In genomic region chr12:60205500-60205899, GRCh38 we compare ENCODE assay signal across 12 cellular contexts.
A peak's percentile ranks its signal among the peaks of the same experiment; 100 is the strongest.
DNase-seq lines count a peak whose midpoint lies in the region; FAIRE-seq and TF ChIP-seq lines count a peak whose summit lies in the region.
"Had no signal": no experiment of that assay in that cellular context is flagged by ENCODE, and none has a peak within 500 bp of the region (broad histone marks: within the 10 kb centered on the region; RNA-seq: fewer than 3 reads in every experiment).

No MANE protein-coding gene starts in this region.

- no peak overlapping the region for H2AFZ ChIP-seq in mesenchymal stem cell (ENCODE audit: low read depth, low read length)

- H3K9me3 Mint-ChIP-seq in endothelial cell (ENCODE audit: unreplicated experiment): no peaks in the 10 kb centered on the region

- no peaks in the 10 kb centered on the region for H3K27me3 ChIP-seq in bronchial epithelial cell (ENCODE audit: control insufficient read depth, insufficient read depth, low read length)
- H3K27me3 ChIP-seq in mesenchymal stem cell (ENCODE audit: control insufficient read depth in 1 of 2, insufficient read depth in 1 of 2, low read length in 2 of 2): no peaks in the 10 kb centered on the region
- H3K27me3 ChIP-seq: right atrium auricular region had no signal

- H4K91ac ChIP-seq in mesenchymal stem cell (ENCODE audit: low read length): no peak overlapping the region

- no peak overlapping the region for H2BK12ac ChIP-seq in mesenchymal stem cell (ENCODE audit: low read length in 2 of 2)

- H3K4me2 ChIP-seq in mesenchymal stem cell (ENCODE audit: low read length, poor library complexity, severe bottlenecking): no peak overlapping the region

- no peak overlapping the region for H3K27ac ChIP-seq in mesenchymal stem cell (ENCODE audit: low read length, poor library complexity, severe bottlenecking)
- H3K27ac ChIP-seq: right atrium auricular region had no signal

- no peak overlapping the region for H3K4me3 Mint-ChIP-seq in endothelial cell (ENCODE audit: unreplicated experiment)

- H3K36me3 ChIP-seq in bronchial epithelial cell (ENCODE audit: control insufficient read depth, insufficient read depth, low read length) (no peaks in the 10 kb centered on the region), mesenchymal stem cell (ENCODE audit: control insufficient read depth in 1 of 2, insufficient read depth in 2 of 2, low read depth in 1 of 2, low read length in 2 of 2) (no peaks in the 10 kb centered on the region)
- H3K36me3 ChIP-seq: HAP-1, right atrium auricular region had no signal

- in situ Hi-C loops in G401 (cut with HindIII; ENCODE audit: low sequenced_read_pairs): no loop called here

- H3K18ac ChIP-seq in mesenchymal stem cell (ENCODE audit: low read depth in 1 of 2, low read length in 2 of 2): no peak overlapping the region

- H3K4me1 ChIP-seq in mesenchymal stem cell (ENCODE audit: control insufficient read depth, insufficient read depth, low read depth, low read length): no peaks in the 10 kb centered on the region
- H3K4me1 ChIP-seq: HAP-1, right atrium auricular region had no signal

- H3K36me3 Mint-ChIP-seq in endothelial cell (ENCODE audit: low read depth, unreplicated experiment): no peaks in the 10 kb centered on the region

- no peak overlapping the region for H2BK120ac ChIP-seq in mesenchymal stem cell (ENCODE audit: low read depth, low read length)

- no peaks in the 10 kb centered on the region for H3K4me1 Mint-ChIP-seq in endothelial cell (ENCODE audit: unreplicated experiment)

- H3K23ac ChIP-seq in mesenchymal stem cell (ENCODE audit: low read length in 2 of 2): no peak overlapping the region

- no CpG with 5 or more reads among the region's 1 CpG for WGBS in mesenchymal stem cell

- H3K14ac ChIP-seq in mesenchymal stem cell (ENCODE audit: low read length in 2 of 2): no peak overlapping the region

- H2BK5ac ChIP-seq in mesenchymal stem cell (ENCODE audit: low read depth, low read length, poor library complexity, severe bottlenecking): no peak overlapping the region

- no peaks in the 10 kb centered on the region for H3K9me3 ChIP-seq in mesenchymal stem cell (ENCODE audit: control insufficient read depth, low read length)
- H3K9me3 ChIP-seq: HAP-1, right atrium auricular region had no signal

- no peak overlapping the region for H2BK15ac ChIP-seq in mesenchymal stem cell (ENCODE audit: low read depth, poor library complexity, severe bottlenecking)

- peaks cover 2% of the 10 kb centered on the region for H3K27me3 Mint-ChIP-seq in endothelial cell (ENCODE audit: unreplicated experiment)

- no peaks in the 10 kb centered on the region for H3K79me1 ChIP-seq in mesenchymal stem cell (replicated peaks; ENCODE audit: low read length, poor library complexity, severe bottlenecking)

- no peak overlapping the region for H3K27ac Mint-ChIP-seq in endothelial cell (ENCODE audit: unreplicated experiment)

- H2AK5ac ChIP-seq in mesenchymal stem cell (ENCODE audit: low read length, severe bottlenecking): no peak overlapping the region

- no peak overlapping the region for H3K4ac ChIP-seq in mesenchymal stem cell (ENCODE audit: low read depth in 1 of 2, low read length in 2 of 2)

- no peak for FAIRE-seq in bronchial epithelial cell (lab: Jason Lieb, UNC)

- DNase-seq in DMS53 treated with DMSO at 0.1 percent for 48 hours (lab: John Stamatoyannopoulos, UW; ENCODE audit: unreplicated experiment) (peak; percentile 18), M059J (ENCODE audit: low read depth) (peak; percentile 76), bronchial epithelial cell (ENCODE audit: low read depth) (peak; percentile 66), mesenchymal stem cell (peak; percentile 7), G401 (ENCODE audit: low spot score) (no peak), endothelial cell (ENCODE audit: low spot score) (no peak), DMS79 treated with DMSO at 0.1 percent for 48 hours (lab: John Stamatoyannopoulos, UW) (no peak)
- DNase-seq in effector CD4-positive, alpha-beta T cell: no peak
- DNase-seq: activated T-cell treated with anti-CD3 and anti-CD28 coated beads, Interleukin-2, amount 50 U/mL, for 1 hour; NCI-H510A treated with DMSO at 0.1 percent for 48 hours had no signal

- no peak overlapping the region for H4K8ac ChIP-seq in mesenchymal stem cell (ENCODE audit: low read length)

- no peak overlapping the region for H3K9ac ChIP-seq in mesenchymal stem cell (ENCODE audit: low read length)

- TF ChIP-seq CTCF in bronchial epithelial cell (IDR thresholded peaks at IDR 0.05; ENCODE audit: insufficient read depth, low read length, severe bottlenecking): no peak
- TF ChIP-seq CTCF in endothelial cell (IDR thresholded peaks at IDR 0.05; ENCODE audit: unreplicated experiment): no peak

- H3K4me3 ChIP-seq in bronchial epithelial cell (ENCODE audit: low read depth, low read length): no peak overlapping the region
- no peak overlapping the region for H3K4me3 ChIP-seq in mesenchymal stem cell (ENCODE audit: insufficient read depth in 1 of 2, low read depth in 1 of 2, low read length in 2 of 2)
- H3K4me3 ChIP-seq: HAP-1, right atrium auricular region had no signal

Comparison
In these comparisons a context has a peak if more than half of its experiments do, and no peak if none do; other contexts are left out.
1. DNase-seq: peak in DMS53 treated with DMSO at 0.1 percent for 48 hours (single experiment), M059J (single experiment), bronchial epithelial cell (single experiment) and mesenchymal stem cell (single experiment); none in G401 (single experiment), endothelial cell (single experiment), effector CD4-positive, alpha-beta T cell (single experiment) and DMS79 treated with DMSO at 0.1 percent for 48 hours (single experiment).